1 cellular context compared by ENCODE assay signal in the genomic region with DNA sequence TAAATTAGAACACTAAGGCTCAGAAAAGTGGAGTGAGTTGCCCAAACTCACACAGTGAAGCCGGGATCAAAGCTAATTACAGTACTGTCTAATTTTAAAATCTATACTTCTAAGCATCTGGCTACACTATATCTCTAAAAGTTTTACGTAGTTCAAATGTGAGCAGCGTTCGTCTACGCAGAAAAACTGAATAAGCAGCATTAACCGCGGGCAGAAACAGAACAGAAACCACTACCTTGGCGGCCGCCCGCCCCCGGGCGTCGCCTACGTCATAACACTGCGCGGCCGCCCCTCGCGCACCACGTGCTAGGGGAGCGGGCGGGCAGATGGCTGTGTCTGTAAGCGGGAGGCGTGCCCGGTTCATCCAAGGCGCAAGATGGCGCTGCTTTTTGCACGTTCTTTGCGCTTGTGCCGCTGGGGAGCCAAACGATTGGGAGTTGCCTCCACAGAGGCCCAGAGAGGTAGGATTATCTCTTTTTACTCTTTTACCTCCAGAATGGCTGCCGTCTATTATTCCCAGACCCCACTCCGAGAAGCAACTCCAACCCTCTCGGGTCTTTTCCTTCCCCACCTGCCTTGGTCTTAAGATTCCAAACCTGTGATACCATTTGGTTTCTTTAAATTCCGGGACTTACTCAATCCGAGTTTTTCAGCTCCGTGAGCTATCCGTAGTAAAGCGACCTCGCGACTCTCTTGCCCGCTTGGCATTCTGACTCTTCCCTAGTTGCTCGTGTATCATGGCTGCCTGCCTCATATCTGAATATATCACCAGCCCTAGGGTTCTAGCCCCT.
TF ChIP-seq lines count a peak whose summit lies in the region.

Gene SPRYD4 (plus strand): TSS at position 363 of the 791 bp plus-strand sequence. CDS start 14 bp downstream, at position 377.

TF ChIP-seq in GM12878, 131 proteins besides CTCF, POLR2A, EP300 and RAD21 (continued from another document and continues in another):
- TF ChIP-seq, protein P1, sequence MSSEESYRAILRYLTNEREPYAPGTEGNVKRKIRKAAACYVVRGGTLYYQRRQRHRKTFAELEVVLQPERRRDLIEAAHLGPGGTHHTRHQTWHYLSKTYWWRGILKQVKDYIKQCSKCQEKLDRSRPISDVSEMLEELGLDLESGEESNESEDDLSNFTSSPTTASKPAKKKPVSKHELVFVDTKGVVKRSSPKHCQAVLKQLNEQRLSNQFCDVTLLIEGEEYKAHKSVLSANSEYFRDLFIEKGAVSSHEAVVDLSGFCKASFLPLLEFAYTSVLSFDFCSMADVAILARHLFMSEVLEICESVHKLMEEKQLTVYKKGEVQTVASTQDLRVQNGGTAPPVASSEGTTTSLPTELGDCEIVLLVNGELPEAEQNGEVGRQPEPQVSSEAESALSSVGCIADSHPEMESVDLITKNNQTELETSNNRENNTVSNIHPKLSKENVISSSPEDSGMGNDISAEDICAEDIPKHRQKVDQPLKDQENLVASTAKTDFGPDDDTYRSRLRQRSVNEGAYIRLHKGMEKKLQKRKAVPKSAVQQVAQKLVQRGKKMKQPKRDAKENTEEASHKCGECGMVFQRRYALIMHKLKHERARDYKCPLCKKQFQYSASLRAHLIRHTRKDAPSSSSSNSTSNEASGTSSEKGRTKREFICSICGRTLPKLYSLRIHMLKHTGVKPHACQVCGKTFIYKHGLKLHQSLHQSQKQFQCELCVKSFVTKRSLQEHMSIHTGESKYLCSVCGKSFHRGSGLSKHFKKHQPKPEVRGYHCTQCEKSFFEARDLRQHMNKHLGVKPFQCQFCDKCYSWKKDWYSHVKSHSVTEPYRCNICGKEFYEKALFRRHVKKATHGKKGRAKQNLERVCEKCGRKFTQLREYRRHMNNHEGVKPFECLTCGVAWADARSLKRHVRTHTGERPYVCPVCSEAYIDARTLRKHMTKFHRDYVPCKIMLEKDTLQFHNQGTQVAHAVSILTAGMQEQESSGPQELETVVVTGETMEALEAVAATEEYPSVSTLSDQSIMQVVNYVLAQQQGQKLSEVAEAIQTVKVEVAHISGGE (CRISPR knock-in tag; IDR thresholded peaks at IDR 0.05): no peak
- no peak for TF ChIP-seq NFIC (IDR thresholded peaks at IDR 0.05; ENCODE audit: low read depth, low read length)
- TF ChIP-seq CHD1 (IDR thresholded peaks at IDR 0.05; ENCODE audit: low read depth, low read length): no peak
- TF ChIP-seq MEF2B (IDR thresholded peaks at IDR 0.05; ENCODE audit: partially characterized antibody, poor library complexity, severe bottlenecking): no peak
- TF ChIP-seq CBX3 (IDR thresholded peaks at IDR 0.05; ENCODE audit: borderline replicate concordance, low read depth): no peak
- TF ChIP-seq RUNX3 (IDR thresholded peaks at IDR 0.05; ENCODE audit: low read length): peak; percentile 94
- peak; percentile 99 for TF ChIP-seq MAX (IDR thresholded peaks at IDR 0.05; ENCODE audit: low read depth, low read length)
- TF ChIP-seq SIX5 (IDR thresholded peaks at IDR 0.05; ENCODE audit: low read depth, low read length, severe bottlenecking): peak; percentile 52
- no peak for TF ChIP-seq HDAC6 (IDR thresholded peaks at IDR 0.05; ENCODE audit: unreplicated experiment)
- TF ChIP-seq WRNIP1 (IDR thresholded peaks at IDR 0.05; ENCODE audit: borderline replicate concordance, low read depth, low read length): no peak
- TF ChIP-seq ZNF24 (IDR thresholded peaks at IDR 0.05): 0 out of 2 replicates have a peak, but pooled peaks have one; percentile 15
- TF ChIP-seq NRF1 (conservative IDR thresholded peaks at IDR 0.05; ENCODE audit: low read depth, low read length): no peak; the same call in 1 of the 2 replicates
- no peak for TF ChIP-seq HDGF (IDR thresholded peaks at IDR 0.05)
- TF ChIP-seq EZH2 (IDR thresholded peaks at IDR 0.05; ENCODE audit: borderline replicate concordance, control insufficient read depth, low read depth, low read length): no peak
- no peak for TF ChIP-seq SREBF2 (IDR thresholded peaks at IDR 0.05; ENCODE audit: low read length)
- no peak for TF ChIP-seq SUZ12 (IDR thresholded peaks at IDR 0.05; ENCODE audit: unreplicated experiment)
- peak; percentile 60 for TF ChIP-seq DPF2 (IDR thresholded peaks at IDR 0.05)
- TF ChIP-seq LARP7 (IDR thresholded peaks at IDR 0.05): peak; percentile 54; the same call in 1 of the 2 replicates
- no peak; the same call in 2 of the 3 replicates for TF ChIP-seq POU2F2 (IDR thresholded peaks at IDR 0.05; ENCODE audit: borderline replicate concordance, low read depth, low read length)
- TF ChIP-seq BMI1 (IDR thresholded peaks at IDR 0.05; ENCODE audit: borderline replicate concordance): no peak
- TF ChIP-seq USF1 (IDR thresholded peaks at IDR 0.05; ENCODE audit: borderline replicate concordance, extremely low read length, insufficient read depth, low read depth, low read length): peak; percentile 92
- TF ChIP-seq JUND (IDR thresholded peaks at IDR 0.05; ENCODE audit: low read depth, low read length): no peak
- no peak for TF ChIP-seq ZNF622 (IDR thresholded peaks at IDR 0.05)
- TF ChIP-seq RBBP5 (conservative IDR thresholded peaks at IDR 0.05): no peak
- no peak for TF ChIP-seq IKZF2 (IDR thresholded peaks at IDR 0.05)
- no peak for TF ChIP-seq SMARCA5 (IDR thresholded peaks at IDR 0.05)
- TF ChIP-seq E2F8 (IDR thresholded peaks at IDR 0.05; ENCODE audit: low read depth, partially characterized antibody): no peak
- TF ChIP-seq RELB (IDR thresholded peaks at IDR 0.05; ENCODE audit: low read depth): peak; percentile 95
- TF ChIP-seq, protein P2, sequence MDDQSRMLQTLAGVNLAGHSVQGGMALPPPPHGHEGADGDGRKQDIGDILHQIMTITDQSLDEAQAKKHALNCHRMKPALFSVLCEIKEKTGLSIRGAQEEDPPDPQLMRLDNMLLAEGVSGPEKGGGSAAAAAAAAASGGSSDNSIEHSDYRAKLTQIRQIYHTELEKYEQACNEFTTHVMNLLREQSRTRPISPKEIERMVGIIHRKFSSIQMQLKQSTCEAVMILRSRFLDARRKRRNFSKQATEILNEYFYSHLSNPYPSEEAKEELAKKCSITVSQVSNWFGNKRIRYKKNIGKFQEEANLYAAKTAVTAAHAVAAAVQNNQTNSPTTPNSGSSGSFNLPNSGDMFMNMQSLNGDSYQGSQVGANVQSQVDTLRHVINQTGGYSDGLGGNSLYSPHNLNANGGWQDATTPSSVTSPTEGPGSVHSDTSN (IDR thresholded peaks at IDR 0.05; ENCODE audit: insufficient replicate concordance, low read depth, low read length): no peak
- peak; percentile 82 for TF ChIP-seq SIN3A (IDR thresholded peaks at IDR 0.05; ENCODE audit: low read depth, low read length)
- TF ChIP-seq ZSCAN29 (IDR thresholded peaks at IDR 0.05): peak; percentile 98
- TF ChIP-seq ZNF592 (IDR thresholded peaks at IDR 0.05): no peak
- no peak for TF ChIP-seq ESRRA (IDR thresholded peaks at IDR 0.05; ENCODE audit: low read length)
- no peak for TF ChIP-seq CEBPZ (IDR thresholded peaks at IDR 0.05; ENCODE audit: low read depth, low read length)
- TF ChIP-seq CBX5 (IDR thresholded peaks at IDR 0.05; ENCODE audit: low read depth): no peak
- TF ChIP-seq, protein P3, sequence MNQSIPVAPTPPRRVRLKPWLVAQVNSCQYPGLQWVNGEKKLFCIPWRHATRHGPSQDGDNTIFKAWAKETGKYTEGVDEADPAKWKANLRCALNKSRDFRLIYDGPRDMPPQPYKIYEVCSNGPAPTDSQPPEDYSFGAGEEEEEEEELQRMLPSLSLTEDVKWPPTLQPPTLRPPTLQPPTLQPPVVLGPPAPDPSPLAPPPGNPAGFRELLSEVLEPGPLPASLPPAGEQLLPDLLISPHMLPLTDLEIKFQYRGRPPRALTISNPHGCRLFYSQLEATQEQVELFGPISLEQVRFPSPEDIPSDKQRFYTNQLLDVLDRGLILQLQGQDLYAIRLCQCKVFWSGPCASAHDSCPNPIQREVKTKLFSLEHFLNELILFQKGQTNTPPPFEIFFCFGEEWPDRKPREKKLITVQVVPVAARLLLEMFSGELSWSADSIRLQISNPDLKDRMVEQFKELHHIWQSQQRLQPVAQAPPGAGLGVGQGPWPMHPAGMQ (IDR thresholded peaks at IDR 0.05; ENCODE audit: borderline replicate concordance): no peak
